ENCODE assay signal across 1 cellular context in genomic region chr21:45435405-45435981, GRCh38.
TF ChIP-seq lines count a peak whose summit lies in the region.

No MANE protein-coding gene starts in this region.

TF ChIP-seq in GM23338, 12 proteins besides CTCF, POLR2A, EP300 and RAD21 (continued from another document):
- TF ChIP-seq ZNF462 (CRISPR knock-in tag; IDR thresholded peaks at IDR 0.05) (no peak), EZH2 (IDR thresholded peaks at IDR 0.05; ENCODE audit: low read depth, unreplicated experiment) (no peak), POLR2AphosphoS5 (IDR thresholded peaks at IDR 0.05; ENCODE audit: low read depth) (no peak), ETS1 (IDR thresholded peaks at IDR 0.05) (no peak), ZNF331 (CRISPR knock-in tag; IDR thresholded peaks at IDR 0.05; ENCODE audit: low read depth) (no peak), ZNF114 (CRISPR knock-in tag; IDR thresholded peaks at IDR 0.05) (no peak), NANOG (IDR thresholded peaks at IDR 0.05; ENCODE audit: borderline replicate concordance) (no peak)
TF ChIP-seq in GM23338: peak in this region for 0.
